ENCODE assay signal across 8 cellular contexts in genomic region chr5:151684690-151685361, GRCh38. TPM values are rescaled to one million over a fixed set of nuclear protein-coding genes. Genes with fewer than 3 reads are reported as not detected.
DNase-seq lines count a peak whose midpoint lies in the region; ATAC-seq and TF ChIP-seq lines count a peak whose summit lies in the region.

No MANE protein-coding gene starts in this region.

- intact Hi-C loops in mucosa of descending colon (cut with DNase I, micrococcal nuclease), result no loop called here

- H3K36me3 Mint-ChIP-seq in endodermal cell (ENCODE audit: low read depth), result peaks cover 19% of the 10 kb centered on the region

- ATAC-seq in mucosa of descending colon, result peak; percentile 60
- ATAC-seq in HG02759 (IDR thresholded peaks at IDR 0.05; ENCODE audit: unreplicated experiment), result no peak
- ATAC-seq in GM19324 (IDR thresholded peaks at IDR 0.05; ENCODE audit: low FRiP score, unreplicated experiment), result no peak

- H3K27ac ChIP-seq in endodermal cell (ENCODE audit: low read depth, low read length), result peak overlapping the region; percentile 82

- no peaks in the 10 kb centered on the region for H3K27me3 Mint-ChIP-seq in endodermal cell (ENCODE audit: insufficient read depth)

- H3K4me3 Mint-ChIP-seq in endodermal cell, result peak overlapping the region; percentile 81

- no peaks in the 10 kb centered on the region for H3K9me3 Mint-ChIP-seq in endodermal cell

- no peaks in the 10 kb centered on the region for H3K9me3 ChIP-seq in endodermal cell (ENCODE audit: control insufficient read depth, low read length)
- H3K9me3 ChIP-seq in mucosa of descending colon, result no peaks in the 10 kb centered on the region

- H3K27me3 ChIP-seq in endodermal cell (ENCODE audit: control insufficient read depth, insufficient read depth, low read length, poor library complexity, severe bottlenecking), result no peaks in the 10 kb centered on the region

- peaks cover 20% of the 10 kb centered on the region for H3K4me1 ChIP-seq in endodermal cell (ENCODE audit: control insufficient read depth, insufficient read depth, low read length)
- H3K4me1 ChIP-seq in mucosa of descending colon (ENCODE audit: low read depth), result no peaks in the 10 kb centered on the region

- DNase-seq in Ammon's horn (ENCODE audit: low spot score) (peak; percentile 50), M059J (ENCODE audit: low read depth) (peak; percentile 98), endodermal cell (peak; percentile 91), mucosa of descending colon (peak in 1 of 3 donors; percentile 47), HuH-7 (ENCODE audit: low spot score) (no peak)
- DNase-seq in stimulated activated CD4-positive, alpha-beta T cell treated with anti-CD3 and anti-CD28 coated beads, Interleukin-2, amount 100 ng/mL, for 48 hours, result no peak

- WGBS in endodermal cell (ENCODE audit: insufficient coverage in 1 of 2, insufficient read length in 1 of 2), 2 experiments, result 13 to 15% methylated on average over 7 to 8 of the region's 8 CpGs

- H3K4me1 Mint-ChIP-seq in endodermal cell, result peaks cover 38% of the 10 kb centered on the region

- H3K9ac ChIP-seq in endodermal cell (ENCODE audit: extremely low read depth, low read length, poor library complexity, severe bottlenecking), result peak overlapping the region; percentile 81

- H3K4me3 ChIP-seq in endodermal cell (ENCODE audit: low read length) (peak overlapping the region; percentile 87), mucosa of descending colon (no peak overlapping the region)

- TF ChIP-seq CTCF in endodermal cell (conservative IDR thresholded peaks at IDR 0.05) (peak; percentile 60), mucosa of descending colon (IDR thresholded peaks at IDR 0.05) (no peak)

- H3K36me3 ChIP-seq in endodermal cell (ENCODE audit: control insufficient read depth, insufficient read depth, low read length) (peaks cover 36% of the 10 kb centered on the region), mucosa of descending colon (ENCODE audit: low read depth) (no peaks in the 10 kb centered on the region)

- peak overlapping the region; percentile 94 for H3K27ac Mint-ChIP-seq in endodermal cell

RNA-seq across cellular contexts. Expression of gene SPARC, which starts 1.9 kb away (rescaled TPM):
- 2,332 and 4,342 TPM in 2 replicates for total RNA-seq in M059J (2014; rRNA removed; shearing (Covaris generic))
- total RNA-seq in endodermal cell (100 to 1,000 TPM; 523 to 643 TPM), mucosa of descending colon (100 to 1,000 TPM in 2 of 3 donors, 10 to 100 TPM in 1; 78.0 to 410 (median 227) TPM)
- polyA plus RNA-seq in endodermal cell (2013, experiment 1 of 2), result 610 TPM
- polyA plus RNA-seq in endodermal cell (2013, experiment 2 of 2), result 610 TPM

Comparison
In these comparisons a context has a peak if more than half of its experiments do, and no peak if none do; other contexts are left out.
1. DNase-seq: peak in Ammon's horn (single experiment), M059J (single experiment) and endodermal cell (single experiment); none in stimulated activated CD4-positive, alpha-beta T cell treated with anti-CD3 and anti-CD28 coated beads, Interleukin-2, amount 100 ng/mL, for 48 hours (0 of 2) and HuH-7 (single experiment).